In the genomic region with DNA sequence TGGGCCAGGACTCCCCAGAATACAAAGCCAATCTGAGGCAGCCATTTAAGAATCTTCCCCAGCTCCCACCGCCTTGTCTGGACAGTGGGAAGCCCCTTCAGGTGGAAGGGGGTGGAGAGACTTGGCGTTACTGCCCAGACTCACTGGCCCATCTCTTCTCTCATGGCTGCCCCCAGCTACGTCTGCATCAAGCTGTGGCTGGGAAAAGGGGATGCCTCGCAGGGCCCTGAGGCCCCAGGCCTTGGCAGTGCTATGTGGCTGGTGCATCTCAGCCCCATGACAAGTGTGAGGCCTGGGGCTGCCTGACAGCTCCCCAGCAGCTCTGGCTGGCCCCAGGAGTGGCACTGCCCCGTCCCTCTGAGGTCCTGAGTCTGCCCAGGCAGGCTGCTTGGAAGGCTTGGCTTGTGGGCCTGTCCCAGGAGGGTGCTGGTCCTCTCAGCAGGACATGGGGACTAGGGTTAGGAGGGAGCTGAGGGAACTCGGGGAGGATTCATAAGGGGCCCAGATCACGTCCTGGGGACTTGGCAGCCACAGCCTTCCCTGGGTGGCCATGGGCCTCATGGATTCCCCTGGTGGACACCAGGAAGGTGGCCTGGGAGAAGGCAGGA, we compare ENCODE assay signal across 2 cellular contexts.
TF ChIP-seq lines count a peak whose summit lies in the region.

No MANE protein-coding gene starts in this region.

TF ChIP-seq in SK-N-SH, 30 proteins besides CTCF, POLR2A, EP300 and RAD21 (continued from another document):
- TF ChIP-seq, protein P1, sequence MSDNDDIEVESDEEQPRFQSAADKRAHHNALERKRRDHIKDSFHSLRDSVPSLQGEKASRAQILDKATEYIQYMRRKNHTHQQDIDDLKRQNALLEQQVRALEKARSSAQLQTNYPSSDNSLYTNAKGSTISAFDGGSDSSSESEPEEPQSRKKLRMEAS (IDR thresholded peaks at IDR 0.05; ENCODE audit: low read depth), result no peak
- no peak for TF ChIP-seq RFX5 (IDR thresholded peaks at IDR 0.05; ENCODE audit: low read length)
- TF ChIP-seq, protein P2, sequence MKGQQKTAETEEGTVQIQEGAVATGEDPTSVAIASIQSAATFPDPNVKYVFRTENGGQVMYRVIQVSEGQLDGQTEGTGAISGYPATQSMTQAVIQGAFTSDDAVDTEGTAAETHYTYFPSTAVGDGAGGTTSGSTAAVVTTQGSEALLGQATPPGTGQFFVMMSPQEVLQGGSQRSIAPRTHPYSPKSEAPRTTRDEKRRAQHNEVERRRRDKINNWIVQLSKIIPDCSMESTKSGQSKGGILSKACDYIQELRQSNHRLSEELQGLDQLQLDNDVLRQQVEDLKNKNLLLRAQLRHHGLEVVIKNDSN (IDR thresholded peaks at IDR 0.05; ENCODE audit: borderline replicate concordance, low read depth), result no peak
- TF ChIP-seq GABPA (IDR thresholded peaks at IDR 0.05; ENCODE audit: low read depth), result no peak
- TF ChIP-seq RXRA (IDR thresholded peaks at IDR 0.05; ENCODE audit: borderline replicate concordance, low read depth), result no peak
- no peak for TF ChIP-seq FOXJ3 (CRISPR knock-in tag; IDR thresholded peaks at IDR 0.05)
- no peak for TF ChIP-seq JUND (IDR thresholded peaks at IDR 0.05)
- no peak for TF ChIP-seq SMC3 (IDR thresholded peaks at IDR 0.05; ENCODE audit: low read depth, low read length)

TF ChIP-seq in SK-N-SH treated with all-trans-retinoic acid at 6 μM for 48 hours, 23 proteins besides CTCF, POLR2A, EP300 and RAD21 (continued from another document):
- TF ChIP-seq, protein P3, sequence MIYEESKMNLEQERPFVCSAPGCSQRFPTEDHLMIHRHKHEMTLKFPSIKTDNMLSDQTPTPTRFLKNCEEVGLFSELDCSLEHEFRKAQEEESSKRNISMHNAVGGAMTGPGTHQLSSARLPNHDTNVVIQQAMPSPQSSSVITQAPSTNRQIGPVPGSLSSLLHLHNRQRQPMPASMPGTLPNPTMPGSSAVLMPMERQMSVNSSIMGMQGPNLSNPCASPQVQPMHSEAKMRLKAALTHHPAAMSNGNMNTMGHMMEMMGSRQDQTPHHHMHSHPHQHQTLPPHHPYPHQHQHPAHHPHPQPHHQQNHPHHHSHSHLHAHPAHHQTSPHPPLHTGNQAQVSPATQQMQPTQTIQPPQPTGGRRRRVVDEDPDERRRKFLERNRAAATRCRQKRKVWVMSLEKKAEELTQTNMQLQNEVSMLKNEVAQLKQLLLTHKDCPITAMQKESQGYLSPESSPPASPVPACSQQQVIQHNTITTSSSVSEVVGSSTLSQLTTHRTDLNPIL (CRISPR knock-in tag; IDR thresholded peaks at IDR 0.05; ENCODE audit: low read depth), result no peak
- TF ChIP-seq ISL1 (CRISPR knock-in tag; IDR thresholded peaks at IDR 0.05) (no peak), RARB (CRISPR knock-in tag; IDR thresholded peaks at IDR 0.05) (no peak), GLIS3 (CRISPR knock-in tag; IDR thresholded peaks at IDR 0.05) (no peak), ZC3H10 (CRISPR knock-in tag; IDR thresholded peaks at IDR 0.05) (no peak), TOX (CRISPR knock-in tag; IDR thresholded peaks at IDR 0.05; ENCODE audit: borderline replicate concordance) (no peak), OSR1 (CRISPR knock-in tag; IDR thresholded peaks at IDR 0.05) (no peak), ESRRG (CRISPR knock-in tag; IDR thresholded peaks at IDR 0.05) (no peak), ARNTL (CRISPR knock-in tag; IDR thresholded peaks at IDR 0.05; ENCODE audit: borderline replicate concordance, low read depth) (no peak), BACH2 (CRISPR knock-in tag; IDR thresholded peaks at IDR 0.05; ENCODE audit: borderline replicate concordance) (no peak), ZNF565 (CRISPR knock-in tag; conservative IDR thresholded peaks at IDR 0.05; ENCODE audit: low read depth) (no peak)
- TF ChIP-seq, protein P4, sequence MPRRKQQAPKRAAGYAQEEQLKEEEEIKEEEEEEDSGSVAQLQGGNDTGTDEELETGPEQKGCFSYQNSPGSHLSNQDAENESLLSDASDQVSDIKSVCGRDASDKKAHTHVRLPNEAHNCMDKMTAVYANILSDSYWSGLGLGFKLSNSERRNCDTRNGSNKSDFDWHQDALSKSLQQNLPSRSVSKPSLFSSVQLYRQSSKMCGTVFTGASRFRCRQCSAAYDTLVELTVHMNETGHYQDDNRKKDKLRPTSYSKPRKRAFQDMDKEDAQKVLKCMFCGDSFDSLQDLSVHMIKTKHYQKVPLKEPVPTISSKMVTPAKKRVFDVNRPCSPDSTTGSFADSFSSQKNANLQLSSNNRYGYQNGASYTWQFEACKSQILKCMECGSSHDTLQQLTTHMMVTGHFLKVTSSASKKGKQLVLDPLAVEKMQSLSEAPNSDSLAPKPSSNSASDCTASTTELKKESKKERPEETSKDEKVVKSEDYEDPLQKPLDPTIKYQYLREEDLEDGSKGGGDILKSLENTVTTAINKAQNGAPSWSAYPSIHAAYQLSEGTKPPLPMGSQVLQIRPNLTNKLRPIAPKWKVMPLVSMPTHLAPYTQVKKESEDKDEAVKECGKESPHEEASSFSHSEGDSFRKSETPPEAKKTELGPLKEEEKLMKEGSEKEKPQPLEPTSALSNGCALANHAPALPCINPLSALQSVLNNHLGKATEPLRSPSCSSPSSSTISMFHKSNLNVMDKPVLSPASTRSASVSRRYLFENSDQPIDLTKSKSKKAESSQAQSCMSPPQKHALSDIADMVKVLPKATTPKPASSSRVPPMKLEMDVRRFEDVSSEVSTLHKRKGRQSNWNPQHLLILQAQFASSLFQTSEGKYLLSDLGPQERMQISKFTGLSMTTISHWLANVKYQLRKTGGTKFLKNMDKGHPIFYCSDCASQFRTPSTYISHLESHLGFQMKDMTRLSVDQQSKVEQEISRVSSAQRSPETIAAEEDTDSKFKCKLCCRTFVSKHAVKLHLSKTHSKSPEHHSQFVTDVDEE (CRISPR knock-in tag; IDR thresholded peaks at IDR 0.05), result no peak
- TF ChIP-seq, protein P5, sequence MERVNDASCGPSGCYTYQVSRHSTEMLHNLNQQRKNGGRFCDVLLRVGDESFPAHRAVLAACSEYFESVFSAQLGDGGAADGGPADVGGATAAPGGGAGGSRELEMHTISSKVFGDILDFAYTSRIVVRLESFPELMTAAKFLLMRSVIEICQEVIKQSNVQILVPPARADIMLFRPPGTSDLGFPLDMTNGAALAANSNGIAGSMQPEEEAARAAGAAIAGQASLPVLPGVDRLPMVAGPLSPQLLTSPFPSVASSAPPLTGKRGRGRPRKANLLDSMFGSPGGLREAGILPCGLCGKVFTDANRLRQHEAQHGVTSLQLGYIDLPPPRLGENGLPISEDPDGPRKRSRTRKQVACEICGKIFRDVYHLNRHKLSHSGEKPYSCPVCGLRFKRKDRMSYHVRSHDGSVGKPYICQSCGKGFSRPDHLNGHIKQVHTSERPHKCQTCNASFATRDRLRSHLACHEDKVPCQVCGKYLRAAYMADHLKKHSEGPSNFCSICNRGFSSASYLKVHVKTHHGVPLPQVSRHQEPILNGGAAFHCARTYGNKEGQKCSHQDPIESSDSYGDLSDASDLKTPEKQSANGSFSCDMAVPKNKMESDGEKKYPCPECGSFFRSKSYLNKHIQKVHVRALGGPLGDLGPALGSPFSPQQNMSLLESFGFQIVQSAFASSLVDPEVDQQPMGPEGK (CRISPR knock-in tag; IDR thresholded peaks at IDR 0.05; ENCODE audit: borderline replicate concordance), result no peak
TF ChIP-seq in SK-N-SH treated with all-trans-retinoic acid at 6 μM for 48 hours: peak in this region for 0.
